20 cellular contexts compared by ENCODE assay signal in the genomic region with DNA sequence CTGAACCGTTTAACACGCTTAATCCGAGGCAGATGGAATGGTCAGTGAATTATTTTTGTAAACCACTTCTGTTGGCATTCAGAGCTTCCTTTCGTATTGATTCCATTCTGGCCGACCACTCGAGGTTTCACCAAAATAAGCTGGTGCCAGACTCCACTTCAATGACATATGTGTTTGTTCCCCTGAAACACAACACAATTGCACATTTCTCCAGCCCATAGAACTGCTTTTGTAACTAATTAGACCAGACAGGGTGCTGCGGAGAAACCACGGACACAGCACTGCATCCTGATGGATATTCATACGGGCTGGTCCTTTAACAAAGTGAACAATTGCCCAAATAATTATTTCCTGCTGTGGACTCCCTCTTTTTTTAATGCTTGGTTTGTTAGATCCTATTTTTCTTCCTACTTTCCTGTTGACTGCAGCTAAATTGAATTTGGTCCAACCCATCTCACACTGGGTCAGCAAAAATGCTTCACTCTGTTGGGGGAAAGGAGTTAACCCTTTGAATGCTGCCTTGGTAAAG.
DNase-seq lines count a peak whose midpoint lies in the region; ATAC-seq and TF ChIP-seq lines count a peak whose summit lies in the region.
"Had no signal": no experiment of that assay in that cellular context is flagged by ENCODE, and none has a peak within 500 bp of the region (broad histone marks: within the 10 kb centered on the region; RNA-seq: fewer than 3 reads in every experiment).

No MANE protein-coding gene starts in this region.

- H2BK120ac ChIP-seq in IMR-90 (ENCODE audit: low read depth, low read length) = no peak overlapping the region

- H3K79me1 ChIP-seq in IMR-90 (ENCODE audit: low read depth in 1 of 2, low read length in 2 of 2) = no peaks in the 10 kb centered on the region

- H2AFZ ChIP-seq in IMR-90 (replicated peaks; ENCODE audit: low read length, poor library complexity) = peak overlapping the region; percentile 52

- H3K9me3 ChIP-seq in IMR-90 (ENCODE audit: control insufficient read depth, insufficient read depth, low read length) (peaks cover 1% of the 10 kb centered on the region; the same call in 1 of the 2 replicates), adipocyte (ENCODE audit: control insufficient read depth, low read length) (peaks cover 11% of the 10 kb centered on the region)

- TF ChIP-seq RAD21 in IMR-90 (IDR thresholded peaks at IDR 0.05; ENCODE audit: low read length) = no peak

- in situ Hi-C loops in IMR-90 (cut with MboI; ENCODE audit: low sequenced_read_pairs) = no loop called here

- H3K18ac ChIP-seq in IMR-90 (ENCODE audit: low read depth, low read length) = peak overlapping the region; percentile 29

- no peak overlapping the region for H3K56ac ChIP-seq in IMR-90 (ENCODE audit: extremely low read depth, insufficient read depth, low read length)

- H3K4me3 ChIP-seq in IMR-90 (ENCODE audit: insufficient read depth, low read depth, low read length) = no peak overlapping the region
- peak overlapping the region; percentile 42 for H3K4me3 ChIP-seq in adipocyte (ENCODE audit: low read length)
- H3K4me3 ChIP-seq: skin epidermis, thoracic aorta had no signal

- H3K23ac ChIP-seq in IMR-90 (ENCODE audit: low read depth, low read length) = no peak overlapping the region

- no peak overlapping the region; the same call in 1 of the 2 replicates for H3K14ac ChIP-seq in IMR-90 (replicated peaks; ENCODE audit: low read depth, low read length)

- WGBS in IMR-90 (ENCODE audit: extremely low coverage in 2 of 2, insufficient read length in 1 of 2), 2 experiments = no CpG with 5 or more reads among the region's 9 CpGs

- dilution Hi-C loops in IMR-90 (cut with HindIII; ENCODE audit: low sequenced_read_pairs, unreplicated experiment) = no loop called here

- H2BK15ac ChIP-seq in IMR-90 (ENCODE audit: low read depth, low read length) = no peak overlapping the region

- H3K36me3 ChIP-seq in IMR-90 (ENCODE audit: control insufficient read depth, insufficient read depth, low read length) (no peaks in the 10 kb centered on the region), adipocyte (ENCODE audit: control insufficient read depth, insufficient read depth, low read length, severe bottlenecking) (no peaks in the 10 kb centered on the region)
- H3K36me3 ChIP-seq: thoracic aorta had no signal

- TF ChIP-seq POLR2A in IMR-90 (IDR thresholded peaks at IDR 0.05; ENCODE audit: low read depth, low read length) = no peak

- no peak overlapping the region for H4K8ac ChIP-seq in IMR-90 (ENCODE audit: low read depth in 2 of 2, low read length in 2 of 2)

- H3K27me3 ChIP-seq in IMR-90 (ENCODE audit: control insufficient read depth, insufficient read depth, low read length) (no peaks in the 10 kb centered on the region), adipocyte (replicated peaks; ENCODE audit: control insufficient read depth, insufficient read depth, low read length) (no peaks in the 10 kb centered on the region)

- H3K4me1 ChIP-seq in IMR-90 (ENCODE audit: control insufficient read depth, insufficient read depth, low read length) = peaks cover 5% of the 10 kb centered on the region
- no peaks in the 10 kb centered on the region for H3K4me1 ChIP-seq in adipocyte (ENCODE audit: control insufficient read depth, insufficient read depth, low read length)

- no peaks in the 10 kb centered on the region for H3K9me1 ChIP-seq in IMR-90 (ENCODE audit: insufficient read depth, low read length)

- POLR2A ChIA-PET in IMR-90 (lab: Charles Lee; ENCODE audit: unreplicated experiment) = no interaction called here

- H3K4me2 ChIP-seq in IMR-90 (ENCODE audit: low read depth, low read length) = peak overlapping the region; percentile 68; the same call in 1 of the 2 replicates

- CTCF ChIA-PET in IMR-90 (lab: Yijun Ruan, JAX) = interaction anchor here (0.6 kb wide), 1 partner anchor 9 kb away, joined by 3 read pairs; no protein-coding TSS in a partner anchor

- no peaks in the 10 kb centered on the region for H4K20me1 ChIP-seq in IMR-90 (ENCODE audit: insufficient read depth, low read length)

- no peak overlapping the region for H2AK9ac ChIP-seq in IMR-90 (replicated peaks; ENCODE audit: low read depth, low read length, poor library complexity)

- no TSS peak for BruUV-seq in IMR-90 (replicated peaks; lab: Mats Ljungman, UMichigan)

- H3K4ac ChIP-seq in IMR-90 (ENCODE audit: low read depth, low read length) = no peak overlapping the region

- intact Hi-C loops in IMR-90 (cut with micrococcal nuclease) = no loop called here

- peak; percentile 32 for ATAC-seq in IMR-90 (ENCODE audit: low read depth)
- ATAC-seq: stimulated activated naive B cell treated with anti-CD40 and anti-IgM and Interleukin-4, amounts not matched to agents 10 μg/mL and 1 μg/mL and 100 μg/mL, for 72 hours; WTC11 had no signal

- H3K9ac ChIP-seq in IMR-90 (ENCODE audit: low read depth, low read length) (no peak overlapping the region), adipocyte (ENCODE audit: low read length) (no peak overlapping the region)

- no peak overlapping the region for H4K91ac ChIP-seq in IMR-90 (ENCODE audit: insufficient read depth, low read depth, low read length)

- 0 out of 2 replicates have a peak overlapping the region, but pooled peaks have one; percentile 55 for H4K5ac ChIP-seq in IMR-90 (ENCODE audit: low read depth, low read length)

- no peak overlapping the region for H2BK20ac ChIP-seq in IMR-90 (ENCODE audit: low read depth, low read length)

- DNase-seq in IMR-90 (no peak), adipocyte (ENCODE audit: low read depth) (no peak), fibroblast of peridontal ligament (ENCODE audit: extremely low read depth) (peak; percentile 31), retina (peak; percentile 57), activated gamma-delta T cell treated with Interleukin-2 at 50 U/mL for 16 hours (no peak)
- no peak for DNase-seq in central memory CD4-positive, alpha-beta T cell
- no peak for DNase-seq in activated CD4-positive, alpha-beta T cell treated with anti-CD3 and anti-CD28 coated beads, Interleukin-2, amount 50 U/mL, for 48 hours
- DNase-seq: activated CD4-positive, alpha-beta T cell treated with anti-CD3 and anti-CD28 coated beads, Interleukin-2, amount 50 U/mL, for 4 hours; activated gamma-delta T cell; AML-193; cortex of kidney; left ventricle myocardium superior; NCI-H1417 treated with DMSO at 0.1 percent for 48 hours; NCI-H2171; NCI-H526; stimulated activated CD4-positive, alpha-beta T cell treated with anti-CD3 and anti-CD28 coated beads, Interleukin-1b, Interleukin-23, amount 100 ng/mL, for 48 hours; stimulated activated naive B cell treated with anti-CD40 and anti-IgM and Interleukin-4, amounts not matched to agents 10 μg/mL and 1 μg/mL and 100 μg/mL, for 72 hours had no signal

- H2AK5ac ChIP-seq in IMR-90 (ENCODE audit: low read depth, low read length) = no peak overlapping the region

- no peak for TF ChIP-seq CTCF in IMR-90 (conservative IDR thresholded peaks at IDR 0.05; ENCODE audit: low read depth, low read length)

- no peak overlapping the region for H2BK5ac ChIP-seq in IMR-90 (ENCODE audit: low read depth, low read length, poor library complexity, severe bottlenecking)

- no peak overlapping the region for H3K27ac ChIP-seq in IMR-90 (ENCODE audit: insufficient read depth, low read length)
- H3K27ac ChIP-seq: skin epidermis, thoracic aorta had no signal

TF ChIP-seq in IMR-90, 13 proteins besides CTCF, POLR2A, EP300 and RAD21:
- TF ChIP-seq SMC3 (IDR thresholded peaks at IDR 0.05; ENCODE audit: low read depth, low read length) (no peak), FOS (IDR thresholded peaks at IDR 0.05; ENCODE audit: low read depth, low read length) (no peak), BHLHE40 (IDR thresholded peaks at IDR 0.05; ENCODE audit: low read depth, low read length) (no peak), CHD1 (IDR thresholded peaks at IDR 0.05; ENCODE audit: low read depth, low read length) (no peak), CEBPB (IDR thresholded peaks at IDR 0.05; ENCODE audit: low read depth, low read length) (no peak), RCOR1 (IDR thresholded peaks at IDR 0.05; ENCODE audit: insufficient replicate concordance, low read length) (no peak), MAFK (IDR thresholded peaks at IDR 0.05; ENCODE audit: low read depth, low read length) (no peak)
TF ChIP-seq in IMR-90: peak in this region for 0.

Comparison
In these comparisons a context has a peak if more than half of its experiments do, and no peak if none do; other contexts are left out.
1. DNase-seq: peak in fibroblast of peridontal ligament (single experiment) and retina (single experiment); none in IMR-90 (single experiment), adipocyte (single experiment), central memory CD4-positive, alpha-beta T cell (single experiment), activated CD4-positive, alpha-beta T cell treated with anti-CD3 and anti-CD28 coated beads, Interleukin-2, amount 50 U/mL, for 48 hours (0 of 2) and activated gamma-delta T cell treated with Interleukin-2 at 50 U/mL for 16 hours (single experiment).